ENCODE assay signal across 2 cellular contexts in genomic region chr20:62479218-62479617, GRCh38.
A peak's percentile ranks its signal among the peaks of the same experiment; 100 is the strongest.
TF ChIP-seq lines count a peak whose summit lies in the region.

No MANE protein-coding gene starts in this region.

TF ChIP-seq in HEK293, 187 proteins besides CTCF, POLR2A, EP300 and RAD21:
- TF ChIP-seq KLF8 (tag by site-specific recombination; IDR thresholded peaks at IDR 0.05) = no peak
- TF ChIP-seq ZFP3 (tag by site-specific recombination; IDR thresholded peaks at IDR 0.05; ENCODE audit: low read depth) = peak; percentile 94
- 0 out of 2 replicates have a peak, but pooled peaks have one; percentile 23 for TF ChIP-seq EGR2 (tag by site-specific recombination; IDR thresholded peaks at IDR 0.05; ENCODE audit: low read depth)
- peak; percentile 41; the same call in 1 of the 2 replicates for TF ChIP-seq KLF1 (tag by site-specific recombination; IDR thresholded peaks at IDR 0.05)

TF ChIP-seq in K562, 482 proteins besides CTCF, POLR2A, EP300 and RAD21:
- peak; percentile 9 for TF ChIP-seq KDM5B (IDR thresholded peaks at IDR 0.05; ENCODE audit: insufficient replicate concordance, low read depth, low read length)
- TF ChIP-seq SMARCE1 (IDR thresholded peaks at IDR 0.05) = no peak
TF ChIP-seq in K562: peak in this region for 1.
